16 cellular contexts compared by ENCODE assay signal in the genomic region with DNA sequence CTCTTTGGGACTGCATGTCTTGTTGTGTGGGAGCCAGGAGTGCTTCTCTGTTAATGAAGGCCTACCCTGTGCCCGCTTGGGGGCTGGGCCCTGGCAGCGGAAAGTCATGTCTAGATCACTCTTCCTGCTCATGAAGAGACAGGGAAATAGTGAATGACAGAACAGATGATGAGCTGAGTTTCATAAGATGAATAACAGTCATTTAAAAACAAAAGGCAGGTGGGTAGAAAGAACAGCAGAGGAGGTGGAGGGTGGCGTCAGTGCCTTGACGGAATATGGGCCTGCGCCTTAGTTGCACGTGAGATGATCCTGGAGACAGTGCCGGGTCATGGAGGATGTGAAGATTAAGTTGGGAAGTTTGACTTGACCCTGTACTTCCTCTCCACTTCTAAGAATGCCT.
DNase-seq lines count a peak whose midpoint lies in the region; ATAC-seq lines count a peak whose summit lies in the region.
"Had no signal": no experiment of that assay in that cellular context is flagged by ENCODE, and none has a peak within 500 bp of the region (broad histone marks: within the 10 kb centered on the region; RNA-seq: fewer than 3 reads in every experiment).

No MANE protein-coding gene starts in this region.

- H3K4me3 Mint-ChIP-seq in activated T-cell treated with anti-CD3 and anti-CD28 coated beads, Interleukin-2, amount 50 U/mL, for 4 hours = no peak overlapping the region
- H3K4me3 Mint-ChIP-seq in naive B cell = peak overlapping the region in 5 of 8 donors; percentile 4 to 71 (median 7)

- H3K4me1 Mint-ChIP-seq in activated T-cell treated with anti-CD3 and anti-CD28 coated beads, Interleukin-2, amount 50 U/mL, for 4 hours (ENCODE audit: low read depth) = peaks cover 78% of the 10 kb centered on the region
- peaks cover 63 to 92% (median 77%) of the 10 kb centered on the region in 3 donors for H3K4me1 Mint-ChIP-seq in naive B cell

- DNase-seq in activated T-cell treated with anti-CD3 and anti-CD28 coated beads for 48 hours (ENCODE audit: low read depth) = peak; percentile 46
- no peak for DNase-seq in activated T-cell treated with anti-CD3 and anti-CD28 coated beads for 4 hours
- peak; percentile 13 for DNase-seq in activated T-cell treated with anti-CD3 and anti-CD28 coated beads, Interleukin-2, amount 50 U/mL, for 4 hours
- DNase-seq in naive B cell = no peak
- DNase-seq in stimulated activated naive CD8-positive, alpha-beta T cell treated with anti-CD3 and anti-CD28 coated beads, Interleukin-15, Interleukin-2, amounts not matched to agents 100 U/mL and 50 U/mL, for 24 hours = peak; percentile 23
- no peak for DNase-seq in NCI-H510A (lab: John Stamatoyannopoulos, UW)
- no peak for DNase-seq in NCI-H1694 treated with DMSO at 0.1 percent for 48 hours (lab: John Stamatoyannopoulos, UW)
- DNase-seq: activated CD8-positive, alpha-beta memory T cell treated with anti-CD3 and anti-CD28 coated beads for 24 hours; amniotic stem cell; Caco-2; left ventricle myocardium superior; NCI-H146; NCI-H345; psoas muscle; SHP77 treated with DMSO at 0.1 percent for 48 hours had no signal

- H3K36me3 Mint-ChIP-seq in activated T-cell treated with anti-CD3 and anti-CD28 coated beads, Interleukin-2, amount 50 U/mL, for 4 hours (ENCODE audit: insufficient read depth) = peaks cover 3% of the 10 kb centered on the region
- H3K36me3 Mint-ChIP-seq in naive B cell = no peaks in the 10 kb centered on the region

- peak; percentile 69 to 70 for ATAC-seq in activated T-cell treated with anti-CD3 and anti-CD28 coated beads, Interleukin-2, amount 50 U/mL, for 4 hours
- no peak for ATAC-seq in naive B cell (ENCODE audit: low read depth in 2 of 2)
- ATAC-seq in stimulated activated naive CD8-positive, alpha-beta T cell treated with anti-CD3 and anti-CD28 coated beads, Interleukin-15, Interleukin-2, amounts not matched to agents 100 U/mL and 50 U/mL, for 24 hours = peak; percentile 62
- no peak for ATAC-seq in HG02588 (IDR thresholded peaks at IDR 0.05; ENCODE audit: unreplicated experiment)
- ATAC-seq: left ventricle myocardium superior, psoas muscle had no signal

- H3K27ac Mint-ChIP-seq in naive B cell = peak overlapping the region in 5 of 6 donors; percentile 2 to 84 (median 66)

- H3K9me3 Mint-ChIP-seq in activated T-cell treated with anti-CD3 and anti-CD28 coated beads, Interleukin-2, amount 50 U/mL, for 4 hours = no peaks in the 10 kb centered on the region
- peaks cover 0 to 4% (median 0%) of the 10 kb centered on the region in 7 donors for H3K9me3 Mint-ChIP-seq in naive B cell

- H3K27me3 Mint-ChIP-seq in activated T-cell treated with anti-CD3 and anti-CD28 coated beads, Interleukin-2, amount 50 U/mL, for 4 hours (ENCODE audit: low read depth) = no peaks in the 10 kb centered on the region
- no peaks in the 10 kb centered on the region for H3K27me3 Mint-ChIP-seq in naive B cell

Comparison
In these comparisons a context has a peak if more than half of its experiments do, and no peak if none do; other contexts are left out.
1. DNase-seq: peak in activated T-cell treated with anti-CD3 and anti-CD28 coated beads for 48 hours (single experiment), activated T-cell treated with anti-CD3 and anti-CD28 coated beads, Interleukin-2, amount 50 U/mL, for 4 hours (single experiment) and stimulated activated naive CD8-positive, alpha-beta T cell treated with anti-CD3 and anti-CD28 coated beads, Interleukin-15, Interleukin-2, amounts not matched to agents 100 U/mL and 50 U/mL, for 24 hours (single experiment); none in activated T-cell treated with anti-CD3 and anti-CD28 coated beads for 4 hours (single experiment), naive B cell (single experiment), NCI-H510A (single experiment) and NCI-H1694 treated with DMSO at 0.1 percent for 48 hours (single experiment).
2. ATAC-seq: peak in activated T-cell treated with anti-CD3 and anti-CD28 coated beads, Interleukin-2, amount 50 U/mL, for 4 hours (2 of 2) and stimulated activated naive CD8-positive, alpha-beta T cell treated with anti-CD3 and anti-CD28 coated beads, Interleukin-15, Interleukin-2, amounts not matched to agents 100 U/mL and 50 U/mL, for 24 hours (single experiment); none in naive B cell (0 of 2) and HG02588 (single experiment).